Comparison of ENCODE assay signal across 15 cellular contexts in the genomic region with DNA sequence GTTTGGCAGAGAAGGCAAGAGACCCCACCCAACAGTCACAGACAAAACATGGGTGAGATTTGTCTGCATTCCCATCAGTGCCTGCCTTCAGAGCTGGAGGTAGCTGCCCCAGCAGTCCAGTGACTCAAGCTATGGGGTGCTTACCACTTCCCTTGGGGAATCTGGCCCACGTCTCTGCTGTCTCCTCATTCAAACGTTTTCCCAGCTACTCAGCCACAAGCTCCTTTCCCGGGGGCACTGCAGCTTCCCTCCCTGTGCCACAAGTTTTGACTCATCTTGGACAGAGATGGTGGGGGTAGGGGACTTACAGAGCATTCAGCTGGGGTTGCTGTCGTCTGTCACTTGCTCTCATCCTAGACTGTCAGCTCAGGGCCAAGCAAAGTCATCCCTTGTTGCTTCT.
DNase-seq lines count a peak whose midpoint lies in the region; ATAC-seq lines count a peak whose summit lies in the region.
"Had no signal": no experiment of that assay in that cellular context is flagged by ENCODE, and none has a peak within 500 bp of the region (broad histone marks: within the 10 kb centered on the region; RNA-seq: fewer than 3 reads in every experiment).

No MANE protein-coding gene starts in this region.

- H3K36me3 Mint-ChIP-seq in activated CD8-positive, alpha-beta T cell treated with anti-CD3 and anti-CD28 coated beads, Interleukin-2, amount 10 ng/mL, durations not matched to agents 7 days and 5 days (ENCODE audit: low read depth) = no peaks in the 10 kb centered on the region
- H3K36me3 Mint-ChIP-seq: activated naive CD8-positive, alpha-beta T cell had no signal

- H3K27me3 ChIP-seq in skeletal muscle satellite cell (ENCODE audit: control insufficient read depth, insufficient read depth, low read length) = no peaks in the 10 kb centered on the region

- no peak overlapping the region for H3K4me3 Mint-ChIP-seq in activated CD8-positive, alpha-beta T cell treated with anti-CD3 and anti-CD28 coated beads, Interleukin-2, amount 10 ng/mL, durations not matched to agents 7 days and 5 days
- H3K4me3 Mint-ChIP-seq: activated CD8-positive, alpha-beta T cell treated with anti-CD3 and anti-CD28 coated beads for 36 hours; activated naive CD8-positive, alpha-beta T cell had no signal

- H3K4me3 ChIP-seq in skeletal muscle satellite cell (ENCODE audit: low read length) = peak overlapping the region; percentile 7
- H3K4me3 ChIP-seq: PC-9, skin epidermis, tibial artery had no signal

- DNase-seq in HCEC 1CT = peak; percentile 85
- DNase-seq in T1000 (lab: John Stamatoyannopoulos, UW) = peak; percentile 72
- peak; percentile 70 for DNase-seq in fibroblast of peridontal ligament (ENCODE audit: extremely low read depth)
- no peak for DNase-seq in activated CD8-positive, alpha-beta T cell treated with anti-CD3 and anti-CD28 coated beads, Interleukin-2, amount 10 ng/mL, durations not matched to agents 7 days and 5 days
- no peak for DNase-seq in NCI-H1930 (lab: John Stamatoyannopoulos, UW)
- DNase-seq in DMS 273 (lab: John Stamatoyannopoulos, UW; ENCODE audit: unreplicated experiment) = no peak
- DNase-seq in DMS153 treated with DMSO at 0.1 percent for 48 hours (lab: John Stamatoyannopoulos, UW; ENCODE audit: unreplicated experiment) = no peak
- DNase-seq: activated CD8-positive, alpha-beta T cell treated with anti-CD3 and anti-CD28 coated beads for 36 hours; effector CD4-positive, alpha-beta T cell; NCI-H345; PC-9 had no signal

- ATAC-seq in activated CD8-positive, alpha-beta T cell treated with anti-CD3 and anti-CD28 coated beads, Interleukin-2, amount 10 ng/mL, durations not matched to agents 7 days and 5 days = no peak
- ATAC-seq: activated CD8-positive, alpha-beta T cell treated with anti-CD3 and anti-CD28 coated beads for 36 hours had no signal

- H3K9ac ChIP-seq in skeletal muscle satellite cell (ENCODE audit: low read depth, low read length) = peak overlapping the region; percentile 46

- POLR2A ChIA-PET in activated CD8-positive, alpha-beta T cell treated with anti-CD3 and anti-CD28 coated beads, Interleukin-2, amount 10 ng/mL, durations not matched to agents 7 days and 5 days (lab: Charles Lee) = interaction anchor here (0.5 kb wide), 1 partner anchor 18 kb away, joined by 3 read pairs; no protein-coding TSS in a partner anchor

- H3K4me1 ChIP-seq in skeletal muscle satellite cell (ENCODE audit: control insufficient read depth, insufficient read depth, low read length) = peaks cover 37% of the 10 kb centered on the region

- no peaks in the 10 kb centered on the region for H3K36me3 ChIP-seq in skeletal muscle satellite cell (ENCODE audit: insufficient read depth, low read length)
- H3K36me3 ChIP-seq: tibial artery had no signal

- no peak overlapping the region for H3K27ac Mint-ChIP-seq in activated CD8-positive, alpha-beta T cell treated with anti-CD3 and anti-CD28 coated beads, Interleukin-2, amount 10 ng/mL, durations not matched to agents 7 days and 5 days
- H3K27ac Mint-ChIP-seq: activated CD8-positive, alpha-beta T cell treated with anti-CD3 and anti-CD28 coated beads for 36 hours; activated naive CD8-positive, alpha-beta T cell had no signal

- CTCF ChIA-PET in activated CD8-positive, alpha-beta T cell treated with anti-CD3 and anti-CD28 coated beads, Interleukin-2, amount 10 ng/mL, durations not matched to agents 7 days and 5 days (lab: Charles Lee) = interaction anchor here (2.5 kb wide), 1 partner anchor 410 kb away, joined by 9 read pairs; no protein-coding TSS in a partner anchor

- no peaks in the 10 kb centered on the region for H3K9me3 Mint-ChIP-seq in activated CD8-positive, alpha-beta T cell treated with anti-CD3 and anti-CD28 coated beads, Interleukin-2, amount 10 ng/mL, durations not matched to agents 7 days and 5 days (ENCODE audit: insufficient read depth)
- H3K9me3 Mint-ChIP-seq: activated CD8-positive, alpha-beta T cell treated with anti-CD3 and anti-CD28 coated beads for 36 hours had no signal

- H3K9me3 ChIP-seq in skeletal muscle satellite cell (replicated peaks; ENCODE audit: low read length) = no peaks in the 10 kb centered on the region
- H3K9me3 ChIP-seq: tibial artery had no signal

- H3K4me2 ChIP-seq in skeletal muscle satellite cell (ENCODE audit: low read length) = peak overlapping the region; percentile 24
- H3K4me2 ChIP-seq: PC-9 had no signal

- H3K27me3 Mint-ChIP-seq in activated CD8-positive, alpha-beta T cell treated with anti-CD3 and anti-CD28 coated beads, Interleukin-2, amount 10 ng/mL, durations not matched to agents 7 days and 5 days (ENCODE audit: low read depth) = peaks cover 65% of the 10 kb centered on the region

- peaks cover 17% of the 10 kb centered on the region for H3K4me1 Mint-ChIP-seq in activated CD8-positive, alpha-beta T cell treated with anti-CD3 and anti-CD28 coated beads, Interleukin-2, amount 10 ng/mL, durations not matched to agents 7 days and 5 days (ENCODE audit: low read depth)

Comparison
In these comparisons a context has a peak if more than half of its experiments do, and no peak if none do; other contexts are left out.
1. DNase-seq: peak in HCEC 1CT (single experiment), T1000 (single experiment) and fibroblast of peridontal ligament (single experiment); none in activated CD8-positive, alpha-beta T cell treated with anti-CD3 and anti-CD28 coated beads, Interleukin-2, amount 10 ng/mL, durations not matched to agents 7 days and 5 days (single experiment), NCI-H1930 (0 of 2), DMS 273 (single experiment) and DMS153 treated with DMSO at 0.1 percent for 48 hours (single experiment).